In genomic region chr1:36721261-36721660, GRCh38 we compare ENCODE assay signal across 6 cellular contexts.
"Had no signal": no experiment of that assay in that cellular context is flagged by ENCODE, and none has a peak within 500 bp of the region (broad histone marks: within the 10 kb centered on the region; RNA-seq: fewer than 3 reads in every experiment).

No MANE protein-coding gene starts in this region.

- H3K4me3 Mint-ChIP-seq: GM23338, HFFc6, IgD-negative memory B cell had no signal

- H3K4me1 Mint-ChIP-seq: GM23338, IgD-negative memory B cell had no signal

- H3K4me3 ChIP-seq: GM23338, HAP-1 had no signal

- H3K4me1 ChIP-seq: HAP-1 had no signal

- H3K36me3 ChIP-seq: HAP-1 had no signal

- H3K9me3 Mint-ChIP-seq: GM23338, IgD-negative memory B cell had no signal

- H3K27ac ChIP-seq: HL-60 had no signal

- H3K9me3 ChIP-seq: HAP-1 had no signal

- DNase-seq: H7, HFFc6 had no signal

- H3K36me3 Mint-ChIP-seq: IgD-negative memory B cell had no signal

- H3K27ac Mint-ChIP-seq: GM23338, HFFc6, IgD-negative memory B cell had no signal
